ENCODE assay signal across 8 cellular contexts in the genomic region with DNA sequence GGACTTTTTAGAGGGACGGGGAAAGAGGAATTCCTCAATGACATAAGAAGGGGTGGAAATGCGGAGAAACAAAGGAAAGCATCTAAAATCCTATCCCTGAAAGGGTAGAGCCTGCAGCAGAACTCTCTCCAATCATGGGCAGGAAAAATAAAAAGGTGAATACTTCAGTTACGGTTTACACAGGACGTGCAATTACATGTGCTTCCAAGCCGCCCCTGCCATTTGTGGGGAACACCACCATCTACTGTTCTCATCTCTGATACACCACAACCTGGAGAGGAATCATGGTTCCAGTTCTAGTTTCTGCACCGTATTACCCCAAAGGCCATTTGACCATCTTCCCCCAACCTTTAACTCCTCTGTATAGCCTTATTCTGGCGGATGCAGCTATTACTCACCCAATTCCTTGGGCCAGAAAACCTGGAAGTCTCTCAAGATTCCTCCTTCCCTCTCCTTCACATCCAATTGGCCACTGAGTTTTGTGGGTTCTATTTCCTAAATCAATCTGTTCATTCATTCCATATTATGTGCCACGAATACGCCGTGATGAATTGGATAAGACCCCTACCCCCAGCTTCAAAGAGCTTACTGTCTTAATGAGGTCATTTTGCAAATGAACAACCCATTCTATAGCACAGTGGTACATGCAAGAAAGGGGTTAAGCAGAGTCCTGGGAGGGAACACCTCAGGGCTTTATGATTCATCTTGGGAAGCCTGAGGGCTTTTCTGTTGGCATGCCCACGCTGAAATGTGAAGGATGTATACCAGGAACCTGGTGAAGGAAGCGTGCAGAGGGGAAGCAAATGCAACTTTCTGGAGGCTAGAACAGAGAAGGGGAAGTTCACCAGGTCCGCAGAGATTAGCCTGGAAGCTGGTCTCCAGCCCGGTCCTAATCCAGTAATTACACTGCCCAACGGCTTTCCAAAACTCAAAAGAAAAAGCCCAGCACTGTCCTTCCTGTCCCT. TPM values are rescaled to one million over a fixed set of nuclear protein-coding genes. Genes with fewer than 3 reads are reported as not detected.
DNase-seq lines count a peak whose midpoint lies in the region; ATAC-seq and TF ChIP-seq lines count a peak whose summit lies in the region.

No MANE protein-coding gene starts in this region.

- H3K4me3 Mint-ChIP-seq in H9, result peak overlapping the region; percentile 57 to 70

- no peak overlapping the region for H4K5ac ChIP-seq in H9 (ENCODE audit: insufficient read length, low read depth, low read length)

- no peaks in the 10 kb centered on the region for H3K79me1 ChIP-seq in H9 (ENCODE audit: insufficient read depth, low read depth, low read length, poor library complexity, severe bottlenecking)

- H3T11ph ChIP-seq in H9 (ENCODE audit: low read length), result no peak overlapping the region

- peaks cover 9 to 12% of the 10 kb centered on the region in 2 experiments for H3K4me1 Mint-ChIP-seq in H9

- H4K20me1 ChIP-seq in BLaER1 (no peaks in the 10 kb centered on the region), H9 (ENCODE audit: control insufficient read depth, insufficient read depth, insufficient read length) (no peaks in the 10 kb centered on the region)

- H3K9ac ChIP-seq in BLaER1 (no peak overlapping the region; the same call in 1 of the 2 replicates), H9 (ENCODE audit: extremely low read depth, insufficient read length, low read length) (no peak overlapping the region), mucosa of stomach (ENCODE audit: low read length) (peak overlapping the region; percentile 57)

- TF ChIP-seq CTCF in H9 (conservative IDR thresholded peaks at IDR 0.05), result no peak

- H3K14ac ChIP-seq in H9 (ENCODE audit: insufficient read depth, low read length), result no peak overlapping the region

- H3K9me3 Mint-ChIP-seq in H9, result peaks cover 60 to 67% of the 10 kb centered on the region in 2 experiments

- H4K8ac ChIP-seq in H9 (replicated peaks; ENCODE audit: insufficient read length, low read depth, low read length), result no peak overlapping the region

- no peaks in the 10 kb centered on the region for H3K79me2 ChIP-seq in H9 (ENCODE audit: insufficient read depth, low read length)

- H2AK5ac ChIP-seq in H9 (ENCODE audit: insufficient read length, low read length), result no peak overlapping the region

- no peak overlapping the region for H2BK120ac ChIP-seq in H9 (ENCODE audit: low read depth, low read length, poor library complexity, severe bottlenecking)

- no peak overlapping the region for H3K56ac ChIP-seq in H9 (ENCODE audit: insufficient read length, low read depth, low read length)

- peaks cover 7% of the 10 kb centered on the region for H3K4me1 ChIP-seq in BLaER1
- H3K4me1 ChIP-seq in H9 (ENCODE audit: insufficient read depth, low read length), result no peaks in the 10 kb centered on the region
- peaks cover 11% of the 10 kb centered on the region for H3K4me1 ChIP-seq in mucosa of stomach (ENCODE audit: control insufficient read depth, insufficient read depth, low read length)

- H3K4me3 ChIP-seq in BLaER1 (peak overlapping the region; percentile 77), mucosa of stomach (ENCODE audit: low read length) (no peak overlapping the region)

- no peak overlapping the region for H3K18ac ChIP-seq in H9 (ENCODE audit: insufficient read length, low read depth, low read length)

- no peak overlapping the region for H2BK5ac ChIP-seq in H9 (ENCODE audit: insufficient read length, low read length)

- H3K23ac ChIP-seq in H9 (ENCODE audit: insufficient read length, low read depth, low read length), result no peak overlapping the region

- H3K27ac Mint-ChIP-seq in H9, result no peak overlapping the region

- H3K23me2 ChIP-seq in H9 (ENCODE audit: insufficient read length, low read depth, low read length, poor library complexity, severe bottlenecking), result peaks cover 8% of the 10 kb centered on the region

- DNase-seq in H9 (no peak), amniotic epithelial cell (ENCODE audit: low read depth) (peak; percentile 50), NCI-H1105 treated with DMSO at 0.1 percent for 48 hours (lab: John Stamatoyannopoulos, UW) (no peak)
- DNase-seq in central memory CD4-positive, alpha-beta T cell, result no peak

- H3K36me3 ChIP-seq in BLaER1 (peaks cover 5% of the 10 kb centered on the region; the same call in 1 of the 2 replicates), mucosa of stomach (ENCODE audit: control insufficient read depth, insufficient read depth, low read length) (no peaks in the 10 kb centered on the region)

- H2AFZ ChIP-seq in H9 (ENCODE audit: low read length), result no peak overlapping the region

- H3K4me2 ChIP-seq in BLaER1, result peak overlapping the region; percentile 77
- H3K4me2 ChIP-seq in H9 (ENCODE audit: insufficient read depth, insufficient read length, low read length), result peak overlapping the region; percentile 7

- ATAC-seq in GM18870 (IDR thresholded peaks at IDR 0.05; ENCODE audit: unreplicated experiment), result no peak
- no peak for ATAC-seq in HG02870 (IDR thresholded peaks at IDR 0.05; ENCODE audit: unreplicated experiment)

- H2BK12ac ChIP-seq in H9 (ENCODE audit: insufficient read length, low read depth, low read length), result no peak overlapping the region

- peaks cover 36% of the 10 kb centered on the region for H3K27me3 Mint-ChIP-seq in H9 (ENCODE audit: low read depth)

- H3K9me3 ChIP-seq in BLaER1, result no peaks in the 10 kb centered on the region; the same call in 1 of the 2 replicates
- H3K9me3 ChIP-seq in H9 (ENCODE audit: control insufficient read depth, low read depth, low read length), result no peaks in the 10 kb centered on the region
- H3K9me3 ChIP-seq in mucosa of stomach (ENCODE audit: control insufficient read depth, low read length), result no peaks in the 10 kb centered on the region

- H3K27ac ChIP-seq in BLaER1 (no peak overlapping the region), H9 (ENCODE audit: insufficient read length, low read depth, low read length) (no peak overlapping the region)

- no peak overlapping the region for H2BK15ac ChIP-seq in H9 (ENCODE audit: low read depth, low read length)

- H2BK20ac ChIP-seq in H9 (ENCODE audit: low read depth, low read length, poor library complexity, severe bottlenecking), result no peak overlapping the region

- peaks cover 5 to 7% (median 6%) of the 10 kb centered on the region in 3 experiments; a peak in 5 of 7 replicates for H3K36me3 Mint-ChIP-seq in H9 (ENCODE audit: insufficient read depth in 1 of 3, low read depth in 3 of 3)

- H3K4ac ChIP-seq in H9 (ENCODE audit: low read depth, low read length), result no peak overlapping the region

- H4K91ac ChIP-seq in H9 (ENCODE audit: insufficient read length, low read depth, low read length), result no peak overlapping the region

- H3K27me3 ChIP-seq in BLaER1 (peaks cover 55% of the 10 kb centered on the region), H9 (ENCODE audit: insufficient read depth, low read length) (no peaks in the 10 kb centered on the region; the same call in 1 of the 2 replicates), mucosa of stomach (ENCODE audit: control insufficient read depth, insufficient read depth, low read length) (no peaks in the 10 kb centered on the region)

- WGBS in H9 (ENCODE audit: extremely low coverage, insufficient read length, low lambda C conversion rate), result no CpG with 5 or more reads among the region's 15 CpGs

RNA-seq across cellular contexts. Expression of a gene that starts 1.4 kb away (rescaled TPM):
- total RNA-seq in H9 (2021), result 13.0 and 14.0 TPM in 2 replicates
